ENCODE assay signal across 8 cellular contexts in genomic region chr3:113912551-113913246, GRCh38. TPM values are rescaled to one million over a fixed set of nuclear protein-coding genes. Genes with fewer than 3 reads are reported as not detected.
DNase-seq lines count a peak whose midpoint lies in the region; ATAC-seq, FAIRE-seq and TF ChIP-seq lines count a peak whose summit lies in the region.

No MANE protein-coding gene starts in this region.

- DNase-seq in COLO668 (lab: John Stamatoyannopoulos, UW; ENCODE audit: unreplicated experiment) (peak; percentile 22), NCI-H146 (lab: John Stamatoyannopoulos, UW) (peak; percentile 78), T-helper 17 cell (no peak), H1 (ENCODE audit: low read depth in 1 of 2, low spot score in 2 of 2) (no peak), naive B cell (peak; percentile 31)
- DNase-seq in effector CD8-positive, alpha-beta T cell (lab: John Stamatoyannopoulos, UW): no peak

- H2AFZ ChIP-seq in H1 (ENCODE audit: low read length): no peak overlapping the region

- H3K27me3 Mint-ChIP-seq in T-helper 17 cell: no peaks in the 10 kb centered on the region
- H3K27me3 Mint-ChIP-seq in naive B cell: no peaks in the 10 kb centered on the region

- H3K27ac ChIP-seq in H1 (ENCODE audit: low read depth, low read length): no peak overlapping the region

- no peak overlapping the region for H4K5ac ChIP-seq in H1 (ENCODE audit: insufficient read length, low read depth, low read length)

- H2BK5ac ChIP-seq in H1 (ENCODE audit: low read depth, low read length): no peak overlapping the region

- H2BK20ac ChIP-seq in H1 (ENCODE audit: low read length): no peak overlapping the region

- POLR2A ChIA-PET in H1 (lab: Charles Lee; ENCODE audit: partially characterized antibody): no interaction called here

- H3K9me3 ChIP-seq in T-helper 17 cell (ENCODE audit: control insufficient read depth, low read length, poor library complexity, severe bottlenecking) (no peaks in the 10 kb centered on the region), H1 (ENCODE audit: insufficient read depth in 2 of 2, low read depth in 1 of 2, low read length in 1 of 2) (no peaks in the 10 kb centered on the region)

- H3K23me2 ChIP-seq in H1 (ENCODE audit: low read depth, low read length): no peaks in the 10 kb centered on the region

- no peak overlapping the region for H2BK12ac ChIP-seq in H1 (ENCODE audit: low read depth, low read length)

- ATAC-seq in GM18858 (IDR thresholded peaks at IDR 0.05; ENCODE audit: unreplicated experiment): peak; percentile 91
- peak; percentile 87 for ATAC-seq in HG02973 (IDR thresholded peaks at IDR 0.05; ENCODE audit: unreplicated experiment)
- peak; percentile 95 for ATAC-seq in T-helper 17 cell
- peak; percentile 92 to 93 for ATAC-seq in naive B cell (ENCODE audit: low read depth in 2 of 2)

- peak; percentile 78 for FAIRE-seq in H1 (lab: Jason Lieb, UNC)

- H3K36me3 Mint-ChIP-seq in T-helper 17 cell (ENCODE audit: low read depth) (no peaks in the 10 kb centered on the region), naive B cell (no peaks in the 10 kb centered on the region)

- no peak overlapping the region for H3K23ac ChIP-seq in H1 (ENCODE audit: insufficient read length)

- no peak overlapping the region for H2BK120ac ChIP-seq in H1 (replicated peaks; ENCODE audit: low read depth, low read length)

- H3K36me3 ChIP-seq in H1 (ENCODE audit: control insufficient read depth in 2 of 4, insufficient read depth in 4 of 4, low read length in 3 of 4): no peaks in the 10 kb centered on the region

- H2AK5ac ChIP-seq in H1 (ENCODE audit: low read depth, low read length): no peak overlapping the region

- no peaks in the 10 kb centered on the region for H4K20me1 ChIP-seq in H1 (replicated peaks in 1 of 2; ENCODE audit: control insufficient read depth in 1 of 2, insufficient read depth in 2 of 2, low read length in 2 of 2)

- H3K27me3 ChIP-seq in H1 (replicated peaks in 1 of 4; ENCODE audit: control insufficient read depth in 3 of 4, extremely low read depth in 1 of 4, insufficient read depth in 3 of 4, low read length in 3 of 4): no peaks in the 10 kb centered on the region

- no peak overlapping the region for H2BK15ac ChIP-seq in H1 (ENCODE audit: low read length)

- no peaks in the 10 kb centered on the region for H3K4me1 ChIP-seq in H1 (replicated peaks in 1 of 4; ENCODE audit: control insufficient read depth in 3 of 4, insufficient read depth in 4 of 4, low read length in 3 of 4)

- H3K14ac ChIP-seq in H1 (ENCODE audit: insufficient read length): no peak overlapping the region

- peak; percentile 92 to 95 for TF ChIP-seq RAD21 in H1 (IDR thresholded peaks at IDR 0.05 in 1 of 2, conservative IDR thresholded peaks at IDR 0.05 in 1 of 2; ENCODE audit: low read depth in 2 of 2, low read length in 2 of 2)

- no peaks in the 10 kb centered on the region for H3K79me1 ChIP-seq in H1 (ENCODE audit: low read depth, low read length)

- H3K4me1 Mint-ChIP-seq in T-helper 17 cell: peaks cover 2% of the 10 kb centered on the region
- H3K4me1 Mint-ChIP-seq in naive B cell: no peaks in the 10 kb centered on the region

- H3K9me3 Mint-ChIP-seq in naive B cell: no peaks in the 10 kb centered on the region

- 78% methylated on average over 3 of the region's 3 CpGs; no CpG with 5 or more reads in 1 of the 2 experiments for WGBS in H1 (ENCODE audit: extremely low coverage in 1 of 2, insufficient coverage in 1 of 2, insufficient read length in 1 of 2, insufficient replicate concordance in 2 of 2, low coverage in 1 of 2, low lambda C conversion rate in 2 of 2, missing lambda C conversion rate in 1 of 2), 2 experiments

- H4K91ac ChIP-seq in H1 (replicated peaks; ENCODE audit: insufficient read length, low read length): no peak overlapping the region

- H3K4ac ChIP-seq in H1 (replicated peaks; ENCODE audit: insufficient read length, low read depth, low read length): no peak overlapping the region

- H3K4me3 Mint-ChIP-seq in T-helper 17 cell: no peak overlapping the region
- peak overlapping the region in 7 of 8 donors; percentile 23 to 69 (median 56) for H3K4me3 Mint-ChIP-seq in naive B cell

- peak in 2 of 3 experiments; percentile 79 to 80; a peak in 3 of 4 replicates for TF ChIP-seq CTCF in H1 (IDR thresholded peaks at IDR 0.05; ENCODE audit: control extremely low read depth in 1 of 3, insufficient read depth in 1 of 3, low read depth in 1 of 3, low read length in 3 of 3)

- H4K8ac ChIP-seq in H1 (ENCODE audit: extremely low read depth, insufficient read depth, low read length): no peak overlapping the region

- TF ChIP-seq EP300 in H1 (IDR thresholded peaks at IDR 0.05; ENCODE audit: borderline replicate concordance in 1 of 2, low read depth in 2 of 2, low read length in 2 of 2): no peak

- no peak overlapping the region for H3K4me2 ChIP-seq in H1 (ENCODE audit: insufficient read depth in 1 of 2, low read depth in 2 of 2, low read length in 2 of 2)

- no peak overlapping the region for H3K56ac ChIP-seq in H1 (replicated peaks; ENCODE audit: insufficient read length, low read depth, low read length)

- no peak for TF ChIP-seq POLR2A in H1 (IDR thresholded peaks at IDR 0.05; ENCODE audit: control extremely low read depth in 1 of 2, low read depth in 2 of 2, low read length in 2 of 2)

- H3K4me3 ChIP-seq in H1 (ENCODE audit: extremely low read depth in 1 of 4, insufficient read depth in 2 of 4, low read depth in 3 of 4, low read length in 4 of 4): no peak overlapping the region

- H3K9ac ChIP-seq in H1 (replicated peaks in 1 of 4; ENCODE audit: extremely low read depth in 1 of 4, low read depth in 3 of 4, low read length in 3 of 4): no peak overlapping the region

- no peaks in the 10 kb centered on the region for H3K79me2 ChIP-seq in H1 (ENCODE audit: control insufficient read depth in 1 of 2, insufficient read depth in 2 of 2, low read length in 2 of 2)

- CTCF ChIA-PET in H1 (lab: Charles Lee; ENCODE audit: partially characterized antibody): interaction anchor here (0.6 to 3.4 kb wide), 22 partner anchors 9 to 461 kb away, joined by 3 to 35 read pairs (median 4); partner anchors contain the start of gene GRAMD1C

- H3K18ac ChIP-seq in H1 (ENCODE audit: extremely low read depth, low read length): no peak overlapping the region

- no peak overlapping the region for H3K27ac Mint-ChIP-seq in T-helper 17 cell
- H3K27ac Mint-ChIP-seq in naive B cell: peak overlapping the region in 3 of 6 donors; percentile 49 to 66 (median 49)

TF ChIP-seq in H1, 55 proteins besides CTCF, POLR2A, EP300 and RAD21:
- TF ChIP-seq TBP (IDR thresholded peaks at IDR 0.05; ENCODE audit: low read depth, low read length) (peak; percentile 34; the same call in 1 of the 2 replicates), TEAD4 (IDR thresholded peaks at IDR 0.05; ENCODE audit: low read depth, low read length) (no peak), TCF12 (IDR thresholded peaks at IDR 0.05; ENCODE audit: low read depth, low read length) (0 out of 2 replicates have a peak, but pooled peaks have one; percentile 58), YY1 (IDR thresholded peaks at IDR 0.05; ENCODE audit: low read depth, low read length) (peak; percentile 12; the same call in 1 of the 2 replicates), SRF (IDR thresholded peaks at IDR 0.05; ENCODE audit: low read depth, low read length) (no peak), JUND (IDR thresholded peaks at IDR 0.05; ENCODE audit: low read length) (peak; percentile 86), BRCA1 (IDR thresholded peaks at IDR 0.05; ENCODE audit: low read depth, low read length) (no peak), JUN (IDR thresholded peaks at IDR 0.05; ENCODE audit: low read depth, low read length) (0 out of 2 replicates have a peak, but pooled peaks have one; percentile 15)

RNA-seq across cellular contexts. Expression of gene ZDHHC23, which starts 35.1 kb away (rescaled TPM):
- total RNA-seq in T-helper 17 cell: 1 to 10 TPM; 6.4 to 8.3 TPM
- 14.1 and 15.7 TPM in 2 replicates for total RNA-seq in H1 (2021; fragmentation: NEBNext Ultra II Directional; extraction: Animal tissue kit (Norgen Biotek cat#: 25700))
- polyA plus RNA-seq in H1 (2011; rRNA removed): 5.2 and 6.2 TPM in 2 replicates
- polyA plus RNA-seq in H1 (2011; cell fraction: cytosol; rRNA removed): 8.0 TPM
- polyA plus RNA-seq in H1 (2011; cell fraction: nucleus; rRNA removed): 11.8 TPM
- 6.8 to 10.3 TPM (median 8.4 TPM) in 4 replicates for polyA plus RNA-seq in H1 (2012, experiment 1 of 2)
- polyA plus RNA-seq in H1 (2012, experiment 2 of 2): 0.79 TPM
- polyA plus RNA-seq in H1 (2013, experiment 1 of 2): 8.4 TPM
- polyA plus RNA-seq in H1 (2013, experiment 2 of 2): 8.8 TPM
- polyA minus RNA-seq in H1 (2011; rRNA and poly(A)+ RNA removed): 18.3 and 19.9 TPM in 2 replicates
- polyA minus RNA-seq in H1 (2011; cell fraction: cytosol; rRNA and poly(A)+ RNA removed): 6.0 TPM
- 17.8 TPM for polyA minus RNA-seq in H1 (2011; cell fraction: nucleus; rRNA and poly(A)+ RNA removed)
- 1 to 10 TPM; 1.1 to 9.1 (median 6.7) TPM for polyA plus RNA-seq in naive B cell (ENCODE audit: low read depth in 6 of 6)

Comparison
In these comparisons a context has a peak if more than half of its experiments do, and no peak if none do; other contexts are left out.
1. DNase-seq: peak in COLO668 (single experiment), NCI-H146 (single experiment) and naive B cell (single experiment); none in T-helper 17 cell (0 of 3), H1 (0 of 2) and effector CD8-positive, alpha-beta T cell (single experiment).
2. Peak in every context shown above with its lines, with median percentiles within 50 percentile points of each other: ATAC-seq.